In the genomic region with DNA sequence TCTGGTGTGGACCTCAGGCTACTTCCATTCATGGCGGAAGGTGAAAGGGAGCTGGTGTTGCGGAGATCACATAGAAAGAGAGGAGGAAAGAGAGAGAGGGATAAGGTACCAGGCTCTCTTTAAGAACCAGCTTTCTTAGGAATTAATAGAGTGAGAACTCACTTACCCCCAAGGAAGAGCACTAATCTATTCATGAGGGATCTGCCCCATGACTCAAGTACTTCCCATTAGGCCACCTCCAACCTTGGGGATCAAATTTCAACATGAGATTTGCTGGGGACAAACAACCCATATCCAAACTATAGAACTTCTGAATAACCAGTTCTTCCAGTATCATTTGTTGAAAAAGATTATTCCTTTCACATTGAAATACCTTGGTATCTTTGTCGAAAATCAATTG, we compare ENCODE assay signal across 25 cellular contexts. TPM values are rescaled to one million over a fixed set of nuclear protein-coding genes. Genes with fewer than 3 reads are reported as not detected.
DNase-seq lines count a peak whose midpoint lies in the region; ATAC-seq, FAIRE-seq and TF ChIP-seq lines count a peak whose summit lies in the region.
"Had no signal": no experiment of that assay in that cellular context is flagged by ENCODE, and none has a peak within 500 bp of the region (broad histone marks: within the 10 kb centered on the region; RNA-seq: fewer than 3 reads in every experiment).

No MANE protein-coding gene starts in this region.

- peaks cover 12% of the 10 kb centered on the region for H3K9me3 ChIP-seq in NT2/D1 (ENCODE audit: insufficient read depth, low read length)
- H3K9me3 ChIP-seq in keratinocyte (ENCODE audit: control insufficient read depth, low read depth, low read length), result no peaks in the 10 kb centered on the region
- no peaks in the 10 kb centered on the region for H3K9me3 ChIP-seq in CD8-positive, alpha-beta T cell (ENCODE audit: low read length)
- H3K9me3 ChIP-seq: BE2C, HAP-1 had no signal

- H3K4me2 ChIP-seq in keratinocyte (ENCODE audit: control insufficient read depth, extremely low read depth, insufficient read depth, low read depth, low read length), result no peak overlapping the region
- H3K4me2 ChIP-seq: KMS-11 had no signal

- POLR2A ChIA-PET in CD8-positive, alpha-beta T cell (lab: Charles Lee), result no interaction called here

- H3K4me3 Mint-ChIP-seq in activated naive CD4-positive, alpha-beta T cell treated with anti-CD3 and anti-CD28 coated beads, Interleukin-2, amount 10 ng/mL, durations not matched to agents 7 days and 5 days, result no peak overlapping the region
- no peak overlapping the region for H3K4me3 Mint-ChIP-seq in CD8-positive, alpha-beta T cell
- H3K4me3 Mint-ChIP-seq: CD14-positive monocyte, IgD-negative memory B cell had no signal

- dilution Hi-C loops in keratinocyte (cut with MboI; ENCODE audit: extremely low pct_ligation_motif_present, low sequenced_read_pairs), result no loop called here

- no peaks in the 10 kb centered on the region for H3K4me1 Mint-ChIP-seq in activated naive CD4-positive, alpha-beta T cell treated with anti-CD3 and anti-CD28 coated beads, Interleukin-2, amount 10 ng/mL, durations not matched to agents 7 days and 5 days
- no peaks in the 10 kb centered on the region for H3K4me1 Mint-ChIP-seq in CD8-positive, alpha-beta T cell (ENCODE audit: low read depth)
- H3K4me1 Mint-ChIP-seq: CD14-positive monocyte, IgD-negative memory B cell had no signal

- H4K20me1 ChIP-seq in keratinocyte (ENCODE audit: control insufficient read depth, extremely low read depth, insufficient read depth, low read length), result no peaks in the 10 kb centered on the region

- H2AFZ ChIP-seq in keratinocyte (ENCODE audit: control insufficient read depth, low read length), result peak overlapping the region; percentile 60

- H3K27ac ChIP-seq in keratinocyte (ENCODE audit: control insufficient read depth, insufficient read depth, low read length), result peak overlapping the region; percentile 20
- no peak overlapping the region for H3K27ac ChIP-seq in CD8-positive, alpha-beta T cell (ENCODE audit: low read depth, low read length)
- H3K27ac ChIP-seq: KMS-11 had no signal

- no peaks in the 10 kb centered on the region for H3K36me3 ChIP-seq in NT2/D1 (ENCODE audit: insufficient read depth, insufficient read length, low read length)
- no peaks in the 10 kb centered on the region for H3K36me3 ChIP-seq in keratinocyte (ENCODE audit: control insufficient read depth in 2 of 2, extremely low read depth in 1 of 2, insufficient read depth in 2 of 2, low read length in 2 of 2)
- no peaks in the 10 kb centered on the region for H3K36me3 ChIP-seq in CD8-positive, alpha-beta T cell (ENCODE audit: insufficient read depth, low read length)
- H3K36me3 ChIP-seq: BE2C, HAP-1 had no signal

- TF ChIP-seq CTCF in epithelial cell of esophagus (IDR thresholded peaks at IDR 0.05; ENCODE audit: insufficient read depth, low read depth, low read length, missing control alignments) (no peak), keratinocyte (optimal IDR thresholded peaks at IDR 0.05 in 1 of 3, IDR thresholded peaks at IDR 0.05 in 1 of 3, conservative IDR thresholded peaks at IDR 0.05 in 1 of 3; ENCODE audit: extremely low read depth in 1 of 3, insufficient read depth in 2 of 3, low read length in 3 of 3) (no peak)
- TF ChIP-seq CTCF in CD8-positive, alpha-beta T cell (IDR thresholded peaks at IDR 0.05), result no peak

- H3K27me3 Mint-ChIP-seq in activated naive CD4-positive, alpha-beta T cell treated with anti-CD3 and anti-CD28 coated beads, Interleukin-2, amount 10 ng/mL, durations not matched to agents 7 days and 5 days, result no peaks in the 10 kb centered on the region
- H3K27me3 Mint-ChIP-seq in CD8-positive, alpha-beta T cell (ENCODE audit: low read depth), result no peaks in the 10 kb centered on the region

- DNase-seq in NCI-H748 (lab: John Stamatoyannopoulos, UW; ENCODE audit: unreplicated experiment) (peak; percentile 50), NCI-H748 treated with DMSO at 0.1 percent for 48 hours (lab: John Stamatoyannopoulos, UW) (no peak), NT2/D1 (ENCODE audit: low read depth, low spot score) (peak; percentile 49), epithelial cell of esophagus (ENCODE audit: low read depth) (peak; percentile 73), keratinocyte (ENCODE audit: low read depth, low spot score) (no peak)
- DNase-seq in activated naive CD4-positive, alpha-beta T cell treated with anti-CD3 and anti-CD28 coated beads, Interleukin-2, amount 10 ng/mL, durations not matched to agents 7 days and 5 days, result no peak
- no peak for DNase-seq in CD8-positive, alpha-beta T cell
- DNase-seq: 8988T, ACHN, BE2C, Calu3, NCI-H1092, NCI-H1417 treated with DMSO at 0.1 percent for 48 hours, NCI-H187, NCI-H2081 treated with DMSO at 0.1 percent for 48 hours, NCI-H446 treated with DMSO at 0.1 percent for 48 hours, NCI-H82, SHP77 treated with DMSO at 0.1 percent for 48 hours, T-helper 1 cell had no signal

- no peaks in the 10 kb centered on the region for H3K9me3 Mint-ChIP-seq in activated naive CD4-positive, alpha-beta T cell treated with anti-CD3 and anti-CD28 coated beads, Interleukin-2, amount 10 ng/mL, durations not matched to agents 7 days and 5 days
- H3K9me3 Mint-ChIP-seq in CD8-positive, alpha-beta T cell, result no peaks in the 10 kb centered on the region

- no peak overlapping the region for H3K27ac Mint-ChIP-seq in activated naive CD4-positive, alpha-beta T cell treated with anti-CD3 and anti-CD28 coated beads, Interleukin-2, amount 10 ng/mL, durations not matched to agents 7 days and 5 days
- no peak overlapping the region for H3K27ac Mint-ChIP-seq in CD8-positive, alpha-beta T cell
- H3K27ac Mint-ChIP-seq: CD14-positive monocyte, IgD-negative memory B cell had no signal

- FAIRE-seq in keratinocyte (lab: Jason Lieb, UNC), result peak; percentile 20

- H3K4me3 ChIP-seq in NT2/D1 (ENCODE audit: insufficient read length, low read depth) (no peak overlapping the region), epithelial cell of esophagus (ENCODE audit: low read length) (no peak overlapping the region), keratinocyte (ENCODE audit: control insufficient read depth in 2 of 3, extremely low read depth in 1 of 3, insufficient read depth in 2 of 3, low read depth in 1 of 3, low read length in 3 of 3) (no peak overlapping the region)
- H3K4me3 ChIP-seq in CD8-positive, alpha-beta T cell (ENCODE audit: low read depth, low read length), result no peak overlapping the region
- H3K4me3 ChIP-seq: HAP-1 had no signal

- H3K9me1 ChIP-seq in keratinocyte (ENCODE audit: control insufficient read depth, extremely low read depth, insufficient read depth, low read length), result no peaks in the 10 kb centered on the region

- H3K9ac ChIP-seq in NT2/D1 (ENCODE audit: insufficient read length, low read depth), result no peak overlapping the region
- no peak overlapping the region for H3K9ac ChIP-seq in keratinocyte (ENCODE audit: control insufficient read depth, extremely low read depth, insufficient read depth, low read length)
- H3K9ac ChIP-seq: KMS-11 had no signal

- no peaks in the 10 kb centered on the region for H3K4me1 ChIP-seq in NT2/D1 (ENCODE audit: insufficient read depth, insufficient read length)
- H3K4me1 ChIP-seq in keratinocyte (ENCODE audit: control insufficient read depth, extremely low read depth, insufficient read depth, low read length), result peaks cover 12% of the 10 kb centered on the region
- H3K4me1 ChIP-seq in CD8-positive, alpha-beta T cell (ENCODE audit: insufficient read depth, low read length), result no peaks in the 10 kb centered on the region
- H3K4me1 ChIP-seq: BE2C had no signal

- no peak for ATAC-seq in CD8-positive, alpha-beta T cell
- ATAC-seq in HG02588 (IDR thresholded peaks at IDR 0.05; ENCODE audit: unreplicated experiment), result no peak
- ATAC-seq: Panc1 had no signal

- intact Hi-C loops in CD8-positive, alpha-beta T cell (cut with DNase I, micrococcal nuclease), result no loop called here

- H3K27me3 ChIP-seq in NT2/D1 (ENCODE audit: insufficient read depth, insufficient read length) (no peaks in the 10 kb centered on the region), keratinocyte (ENCODE audit: control insufficient read depth, extremely low read depth, insufficient read depth, low read length) (no peaks in the 10 kb centered on the region)
- no peaks in the 10 kb centered on the region for H3K27me3 ChIP-seq in CD8-positive, alpha-beta T cell (ENCODE audit: insufficient read depth, low read length)
- H3K27me3 ChIP-seq: BE2C had no signal

- H3K79me2 ChIP-seq in keratinocyte (ENCODE audit: control insufficient read depth, insufficient read depth, low read length), result no peaks in the 10 kb centered on the region

- CTCF ChIA-PET in activated naive CD4-positive, alpha-beta T cell treated with anti-CD3 and anti-CD28 coated beads, Interleukin-2, amount 10 ng/mL, durations not matched to agents 7 days and 5 days (lab: Charles Lee), result no interaction called here
- CTCF ChIA-PET in CD8-positive, alpha-beta T cell (lab: Charles Lee), result interaction anchor here (0.8 kb wide), 1 partner anchor 49 kb away, joined by 3 read pairs; no protein-coding TSS in a partner anchor

- H3K36me3 Mint-ChIP-seq in activated naive CD4-positive, alpha-beta T cell treated with anti-CD3 and anti-CD28 coated beads, Interleukin-2, amount 10 ng/mL, durations not matched to agents 7 days and 5 days, result no peaks in the 10 kb centered on the region
- H3K36me3 Mint-ChIP-seq in CD8-positive, alpha-beta T cell, result no peaks in the 10 kb centered on the region
- H3K36me3 Mint-ChIP-seq: CD14-positive monocyte, IgD-negative memory B cell had no signal

RNA-seq across cellular contexts. Expression of a gene that starts 34.0 kb away (rescaled TPM):
- polyA plus RNA-seq in keratinocyte, result 9.5 to 17.7 TPM (median 9.7 TPM) in 3 replicates
- 18.9 TPM for polyA plus RNA-seq in keratinocyte (2011; ENCODE audit: low read depth)
- polyA plus RNA-seq in keratinocyte (2011; cell fraction: cytosol; rRNA removed), result 5.6 and 15.9 TPM in 2 replicates
- 10.4 and 13.6 TPM in 2 replicates for polyA plus RNA-seq in keratinocyte (2011; cell fraction: nucleus; rRNA removed)
- 5.4 and 8.2 TPM in 2 replicates for polyA plus RNA-seq in keratinocyte (2012; ENCODE audit: low replicate concordance)
- polyA minus RNA-seq in keratinocyte, result 8.3 to 22.5 TPM (median 10.8 TPM) in 3 replicates
- polyA minus RNA-seq in keratinocyte (2011; cell fraction: cytosol; rRNA and poly(A)+ RNA removed), result 6.3 TPM
- 13.2 and 25.1 TPM in 2 replicates for polyA minus RNA-seq in keratinocyte (2011; cell fraction: nucleus; rRNA and poly(A)+ RNA removed)
- 10 to 100 TPM; 19.5 to 24.4 TPM for total RNA-seq in CD8-positive, alpha-beta T cell

RNA-seq across cellular contexts. Expression of a gene that starts 46.6 kb away (rescaled TPM):
- polyA plus RNA-seq in keratinocyte, result 12.0 to 20.3 TPM (median 14.0 TPM) in 3 replicates
- 17.3 TPM for polyA plus RNA-seq in keratinocyte (2011; ENCODE audit: low read depth)
- polyA plus RNA-seq in keratinocyte (2011; cell fraction: cytosol; rRNA removed), result 4.1 and 9.8 TPM in 2 replicates
- 31.3 and 45.7 TPM in 2 replicates for polyA plus RNA-seq in keratinocyte (2011; cell fraction: nucleus; rRNA removed)
- polyA plus RNA-seq in keratinocyte (2012; ENCODE audit: low replicate concordance), result 15.0 and 16.5 TPM in 2 replicates
- 11.3 to 58.0 TPM (median 37.4 TPM) in 3 replicates for polyA minus RNA-seq in keratinocyte
- polyA minus RNA-seq in keratinocyte (2011; cell fraction: cytosol; rRNA and poly(A)+ RNA removed), result 15.3 TPM
- polyA minus RNA-seq in keratinocyte (2011; cell fraction: nucleus; rRNA and poly(A)+ RNA removed), result 113 and 121 TPM in 2 replicates
- total RNA-seq in CD8-positive, alpha-beta T cell, result 10 to 100 TPM; 17.1 to 23.3 TPM

Comparison
In these comparisons a context has a peak if more than half of its experiments do, and no peak if none do; other contexts are left out.
1. DNase-seq: peak in NCI-H748 (single experiment), NT2/D1 (single experiment) and epithelial cell of esophagus (single experiment); none in NCI-H748 treated with DMSO at 0.1 percent for 48 hours (single experiment), keratinocyte (single experiment), activated naive CD4-positive, alpha-beta T cell treated with anti-CD3 and anti-CD28 coated beads, Interleukin-2, amount 10 ng/mL, durations not matched to agents 7 days and 5 days (single experiment) and CD8-positive, alpha-beta T cell (0 of 7).